ENCODE assay signal across 9 cellular contexts in genomic region chr1:59457786-59458185, GRCh38.
"Had no signal": no experiment of that assay in that cellular context is flagged by ENCODE, and none has a peak within 500 bp of the region (broad histone marks: within the 10 kb centered on the region; RNA-seq: fewer than 3 reads in every experiment).

No MANE protein-coding gene starts in this region.

- H3K9ac ChIP-seq: GM23248 had no signal

- H3K36me3 ChIP-seq: HAP-1 had no signal

- FAIRE-seq: K562 had no signal

- H3K4me3 Mint-ChIP-seq: HFFc6 had no signal

- H3K27ac ChIP-seq: GM23248 had no signal

- H3K27ac Mint-ChIP-seq: HFFc6 had no signal

- H3K9me3 Mint-ChIP-seq: HFFc6 had no signal

- DNase-seq: GM23248, GOT3, H7, HFFc6, IMR-90, KG1 had no signal

- ATAC-seq: HCT116, K562 had no signal

- H3K4me1 ChIP-seq: HAP-1 had no signal

- H3K4me3 ChIP-seq: GM23248, HAP-1, K562 had no signal

- H3K9me3 ChIP-seq: HAP-1 had no signal

- H2AFZ ChIP-seq: GM23248 had no signal
